14 cellular contexts compared by ENCODE assay signal in the genomic region with DNA sequence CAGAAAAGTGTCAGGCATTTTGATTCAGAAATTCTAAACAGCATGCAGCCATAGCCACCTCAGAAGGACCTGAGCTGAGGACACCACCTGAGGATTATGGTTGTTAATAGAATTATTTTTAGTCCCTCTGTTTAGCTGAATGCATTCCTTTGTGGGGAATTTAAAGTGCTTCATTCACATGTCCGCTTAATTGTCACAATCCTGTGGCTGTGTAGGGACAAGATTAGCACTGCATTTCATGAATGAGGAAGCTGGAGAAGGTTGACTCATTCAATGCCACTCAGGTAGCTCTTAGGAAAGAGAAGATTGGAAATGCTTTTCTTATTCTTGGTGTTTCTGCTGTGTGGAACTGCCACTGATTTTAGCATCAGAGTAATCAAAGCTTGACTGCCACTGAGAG. TPM values are rescaled to one million over a fixed set of nuclear protein-coding genes. Genes with fewer than 3 reads are reported as not detected.
DNase-seq lines count a peak whose midpoint lies in the region; ATAC-seq and TF ChIP-seq lines count a peak whose summit lies in the region.
"Had no signal": no experiment of that assay in that cellular context is flagged by ENCODE, and none has a peak within 500 bp of the region (broad histone marks: within the 10 kb centered on the region; RNA-seq: fewer than 3 reads in every experiment).

No MANE protein-coding gene starts in this region.

- H3K4me3 Mint-ChIP-seq in activated naive CD4-positive, alpha-beta T cell treated with anti-CD3 and anti-CD28 coated beads, Interleukin-2, amount 10 ng/mL, durations not matched to agents 7 days and 5 days = no peak overlapping the region

- H3K9me3 Mint-ChIP-seq in activated naive CD4-positive, alpha-beta T cell treated with anti-CD3 and anti-CD28 coated beads, Interleukin-2, amount 10 ng/mL, durations not matched to agents 7 days and 5 days = no peaks in the 10 kb centered on the region

- no peak overlapping the region for H3K4me3 ChIP-seq in cardiac muscle cell
- H3K4me3 ChIP-seq in subcutaneous abdominal adipose tissue (ENCODE audit: low read depth in 1 of 5, low read length in 5 of 5) = no peak overlapping the region
- H3K4me3 ChIP-seq: dorsolateral prefrontal cortex, mucosa of descending colon had no signal

- H3K27me3 Mint-ChIP-seq in activated naive CD4-positive, alpha-beta T cell treated with anti-CD3 and anti-CD28 coated beads, Interleukin-2, amount 10 ng/mL, durations not matched to agents 7 days and 5 days = peaks cover 12% of the 10 kb centered on the region

- H3K36me3 ChIP-seq in cardiac muscle cell (no peaks in the 10 kb centered on the region), subcutaneous abdominal adipose tissue (ENCODE audit: control insufficient read depth in 5 of 5, insufficient read depth in 5 of 5, low read length in 5 of 5) (no peaks in the 10 kb centered on the region)

- H3K27ac ChIP-seq in cardiac muscle cell = peak overlapping the region; percentile 94
- H3K27ac ChIP-seq in subcutaneous abdominal adipose tissue (ENCODE audit: low read depth, low read length) = peak overlapping the region; percentile 67
- H3K27ac ChIP-seq: 22Rv1, dorsolateral prefrontal cortex had no signal

- no peak overlapping the region for H3K9ac ChIP-seq in subcutaneous abdominal adipose tissue (ENCODE audit: low read length in 5 of 5)

- DNase-seq in NCI-H2107 treated with DMSO at 0.1 percent for 48 hours (lab: John Stamatoyannopoulos, UW; ENCODE audit: unreplicated experiment) (peak; percentile 42), NCI-H2107 (lab: John Stamatoyannopoulos, UW) (no peak), OCI-M1 (lab: John Stamatoyannopoulos, UW) (peak; percentile 70), cardiac muscle cell (ENCODE audit: low read depth in 1 of 2, low spot score in 1 of 2) (peak in 1 of 2 donors; percentile 82)
- no peak for DNase-seq in activated naive CD4-positive, alpha-beta T cell treated with anti-CD3 and anti-CD28 coated beads, Interleukin-2, amount 10 ng/mL, durations not matched to agents 7 days and 5 days
- DNase-seq: activated effector memory CD4-positive, alpha-beta T cell treated with Interleukin-2 at 50 U/mL for 16 hours; DMS153; dorsolateral prefrontal cortex; mucosa of descending colon; NCI-H2081 treated with DMSO at 0.1 percent for 48 hours had no signal

- TF ChIP-seq CTCF in cardiac muscle cell (IDR thresholded peaks at IDR 0.05; ENCODE audit: low read depth, low read length) = no peak

- ATAC-seq in GM19395 (IDR thresholded peaks at IDR 0.05; ENCODE audit: unreplicated experiment) = no peak
- ATAC-seq in HG02588 (IDR thresholded peaks at IDR 0.05; ENCODE audit: unreplicated experiment) = no peak
- ATAC-seq: mucosa of descending colon had no signal

- H3K27me3 ChIP-seq in cardiac muscle cell = no peaks in the 10 kb centered on the region
- H3K27me3 ChIP-seq in subcutaneous abdominal adipose tissue (ENCODE audit: control insufficient read depth in 5 of 5, insufficient read depth in 4 of 5, low read length in 5 of 5) = no peaks in the 10 kb centered on the region

- CTCF ChIA-PET in activated naive CD4-positive, alpha-beta T cell treated with anti-CD3 and anti-CD28 coated beads, Interleukin-2, amount 10 ng/mL, durations not matched to agents 7 days and 5 days (lab: Charles Lee) = no interaction called here

- H3K9me3 ChIP-seq in cardiac muscle cell (ENCODE audit: low read depth) = no peaks in the 10 kb centered on the region
- no peaks in the 10 kb centered on the region for H3K9me3 ChIP-seq in subcutaneous abdominal adipose tissue (ENCODE audit: control insufficient read depth in 5 of 5, low read length in 5 of 5)
- H3K9me3 ChIP-seq: mucosa of descending colon had no signal

- H3K4me1 Mint-ChIP-seq in activated naive CD4-positive, alpha-beta T cell treated with anti-CD3 and anti-CD28 coated beads, Interleukin-2, amount 10 ng/mL, durations not matched to agents 7 days and 5 days = no peaks in the 10 kb centered on the region

- no peaks in the 10 kb centered on the region for H3K36me3 Mint-ChIP-seq in activated naive CD4-positive, alpha-beta T cell treated with anti-CD3 and anti-CD28 coated beads, Interleukin-2, amount 10 ng/mL, durations not matched to agents 7 days and 5 days

- H3K27ac Mint-ChIP-seq in activated naive CD4-positive, alpha-beta T cell treated with anti-CD3 and anti-CD28 coated beads, Interleukin-2, amount 10 ng/mL, durations not matched to agents 7 days and 5 days = no peak overlapping the region

- H3K4me1 ChIP-seq in cardiac muscle cell (ENCODE audit: low read depth) (peaks cover 31% of the 10 kb centered on the region), subcutaneous abdominal adipose tissue (ENCODE audit: control insufficient read depth in 5 of 5, insufficient read depth in 5 of 5, low read length in 5 of 5) (peaks cover 0 to 24% (median 23%) of the 10 kb centered on the region in 5 donors)

RNA-seq across cellular contexts. Expression of a gene that starts 42.0 kb away (rescaled TPM):
- total RNA-seq in cardiac muscle cell = 29.9 and 30.7 TPM in 2 replicates
- polyA plus RNA-seq in cardiac muscle cell = 32.4 and 36.8 TPM in 2 replicates

Comparison
In these comparisons a context has a peak if more than half of its experiments do, and no peak if none do; other contexts are left out.
1. DNase-seq: peak in NCI-H2107 treated with DMSO at 0.1 percent for 48 hours (single experiment) and OCI-M1 (single experiment); none in NCI-H2107 (single experiment) and activated naive CD4-positive, alpha-beta T cell treated with anti-CD3 and anti-CD28 coated beads, Interleukin-2, amount 10 ng/mL, durations not matched to agents 7 days and 5 days (single experiment).